18 cellular contexts compared by ENCODE assay signal in genomic region chr2:3204031-3204430, GRCh38.
DNase-seq lines count a peak whose midpoint lies in the region; ATAC-seq and TF ChIP-seq lines count a peak whose summit lies in the region.
"Had no signal": no experiment of that assay in that cellular context is flagged by ENCODE, and none has a peak within 500 bp of the region (broad histone marks: within the 10 kb centered on the region; RNA-seq: fewer than 3 reads in every experiment).

No MANE protein-coding gene starts in this region.

- BruUV-seq in PC-3 (replicated peaks; lab: Mats Ljungman, UMichigan) = no TSS peak

- H3K4me2 ChIP-seq in osteoblast (ENCODE audit: insufficient read depth, low read length) (no peak overlapping the region), PC-3 (ENCODE audit: low read length) (no peak overlapping the region)
- H3K4me2 ChIP-seq: SK-N-SH had no signal

- intact Hi-C loops in PC-3 (cut with micrococcal nuclease) = no loop called here

- H3K4me1 Mint-ChIP-seq in WTC11 = peaks cover 18% of the 10 kb centered on the region

- no peak for ATAC-seq in WTC11
- ATAC-seq in PC-3 = no peak
- ATAC-seq: Right ventricle myocardium inferior had no signal

- H3K36me3 ChIP-seq in H7 (replicated peaks; ENCODE audit: control insufficient read depth, insufficient read depth, low read length) (no peaks in the 10 kb centered on the region), osteoblast (ENCODE audit: insufficient read depth, low read length) (no peaks in the 10 kb centered on the region), PC-3 (ENCODE audit: low read depth, low read length) (no peaks in the 10 kb centered on the region)
- H3K36me3 ChIP-seq: MG63, Peyer's patch had no signal

- H3K4me3 Mint-ChIP-seq in WTC11 = no peak overlapping the region
- H3K4me3 Mint-ChIP-seq: HFFc6 had no signal

- no peaks in the 10 kb centered on the region for H3F3A ChIP-seq in PC-3 (ENCODE audit: low read length, unreplicated experiment)

- in situ Hi-C loops in KBM-7 (cut with MboI; ENCODE audit: low pct_unique_long_range_greater_than_20kb, low sequenced_read_pairs) = no loop called here

- POLR2A ChIA-PET in WTC11 (lab: Charles Lee) (no interaction called here), PC-3 (lab: Charles Lee; ENCODE audit: unreplicated experiment) (no interaction called here)

- H3K9ac ChIP-seq in PC-3 (ENCODE audit: low read length) = no peak overlapping the region
- H3K9ac ChIP-seq: SK-N-SH had no signal

- TF ChIP-seq CTCF in WTC11 (IDR thresholded peaks at IDR 0.05) = no peak
- no peak for TF ChIP-seq CTCF in osteoblast (IDR thresholded peaks at IDR 0.05; ENCODE audit: extremely low read depth, low read depth, low read length)
- TF ChIP-seq CTCF in PC-3 (conservative IDR thresholded peaks at IDR 0.05; ENCODE audit: low read depth, low read length) = no peak

- H3K27me3 ChIP-seq in H7 (ENCODE audit: control insufficient read depth, insufficient read depth, low read length) (no peaks in the 10 kb centered on the region), osteoblast (ENCODE audit: insufficient read depth, low read length) (no peaks in the 10 kb centered on the region), PC-3 (ENCODE audit: low read length) (no peaks in the 10 kb centered on the region)
- H3K27me3 ChIP-seq: MG63, Peyer's patch had no signal

- H3K79me2 ChIP-seq in osteoblast (ENCODE audit: insufficient read depth, low read length) (no peaks in the 10 kb centered on the region), PC-3 (ENCODE audit: low read length) (no peaks in the 10 kb centered on the region)

- H3K27ac ChIP-seq in osteoblast (ENCODE audit: low read depth, low read length) (no peak overlapping the region), PC-3 (ENCODE audit: low read length) (no peak overlapping the region)
- H3K27ac ChIP-seq: C4-2B, Peyer's patch had no signal

- H2AFZ ChIP-seq in osteoblast (ENCODE audit: low read length) (no peak overlapping the region), PC-3 (ENCODE audit: low read length) (no peak overlapping the region)

- peaks cover 16% of the 10 kb centered on the region for H3K36me3 Mint-ChIP-seq in WTC11

- H3K27ac Mint-ChIP-seq in WTC11 = peak overlapping the region; percentile 20; the same call in 1 of the 2 replicates
- H3K27ac Mint-ChIP-seq: HFFc6 had no signal

- H3K9me3 ChIP-seq in osteoblast (ENCODE audit: low read depth, low read length) = no peaks in the 10 kb centered on the region
- H3K9me3 ChIP-seq in PC-3 (ENCODE audit: low read length) = no peaks in the 10 kb centered on the region
- H3K9me3 ChIP-seq: MG63, Peyer's patch, SK-N-SH had no signal

- H3K4me3 ChIP-seq in H7 (ENCODE audit: insufficient read depth, low read depth, low read length) = no peak overlapping the region
- H3K4me3 ChIP-seq in osteoblast (ENCODE audit: insufficient read depth, low read length) = no peak overlapping the region
- H3K4me3 ChIP-seq in PC-3 (ENCODE audit: low read length) = no peak overlapping the region
- H3K4me3 ChIP-seq: MG63, Peyer's patch had no signal

- CTCF ChIA-PET in WTC11 (lab: Charles Lee) (interaction anchor here (0.6 to 0.8 kb wide), 2 partner anchors 59 to 220 kb away, joined by 3 read pairs; no protein-coding TSS in a partner anchor), PC-3 (lab: Charles Lee) (no interaction called here)

- DNase-seq in NCI-H2196 (lab: John Stamatoyannopoulos, UW; ENCODE audit: unreplicated experiment) = peak; percentile 9
- DNase-seq in NCI-H2196 treated with DMSO at 0.1 percent for 48 hours (lab: John Stamatoyannopoulos, UW; ENCODE audit: unreplicated experiment) = no peak
- peak; percentile 29 for DNase-seq in H7
- DNase-seq in WTC11 (ENCODE audit: low spot score) = no peak
- DNase-seq in osteoblast (ENCODE audit: insufficient read length, low spot score, missing footprints) = peak; percentile 84
- no peak for DNase-seq in KBM-7
- no peak for DNase-seq in PC-3
- DNase-seq: EL, HFFc6, MG63, NCI-H1092, NCI-H146, NCI-H2171, NCI-H82, Peyer's patch, SK-N-SH had no signal

- H3K9me3 Mint-ChIP-seq in WTC11 = peaks cover 11% of the 10 kb centered on the region
- H3K9me3 Mint-ChIP-seq: HFFc6 had no signal

- H3K9me2 ChIP-seq in PC-3 (replicated peaks; ENCODE audit: low read length) = no peaks in the 10 kb centered on the region
- H3K9me2 ChIP-seq: SK-N-SH had no signal

- H4K20me1 ChIP-seq in osteoblast (ENCODE audit: insufficient read depth, low read length) (no peaks in the 10 kb centered on the region), PC-3 (ENCODE audit: low read length) (no peaks in the 10 kb centered on the region)

- H3K4me1 ChIP-seq in osteoblast (ENCODE audit: insufficient read depth, low read length) = no peaks in the 10 kb centered on the region
- no peaks in the 10 kb centered on the region for H3K4me1 ChIP-seq in PC-3 (ENCODE audit: insufficient read depth, low read length)
- H3K4me1 ChIP-seq: Peyer's patch had no signal

- no peaks in the 10 kb centered on the region for H3K27me3 Mint-ChIP-seq in WTC11 (ENCODE audit: low read depth)

TF ChIP-seq in WTC11, 78 proteins besides CTCF, POLR2A, EP300 and RAD21 (continues in another document):
- no peak for TF ChIP-seq EMX1 (CRISPR knock-in tag; IDR thresholded peaks at IDR 0.05)
- no peak for TF ChIP-seq TEAD1 (CRISPR knock-in tag; IDR thresholded peaks at IDR 0.05)
- no peak for TF ChIP-seq ZNF281 (CRISPR knock-in tag; IDR thresholded peaks at IDR 0.05)
- no peak for TF ChIP-seq HMGA2 (CRISPR knock-in tag; IDR thresholded peaks at IDR 0.05)
- no peak for TF ChIP-seq SP1 (CRISPR knock-in tag; conservative IDR thresholded peaks at IDR 0.05)
- no peak for TF ChIP-seq E2F5 (CRISPR knock-in tag; IDR thresholded peaks at IDR 0.05)
- TF ChIP-seq ZNF416 (CRISPR knock-in tag; IDR thresholded peaks at IDR 0.05) = no peak
- no peak for TF ChIP-seq FOXP1 (CRISPR knock-in tag; IDR thresholded peaks at IDR 0.05; ENCODE audit: borderline replicate concordance)
- TF ChIP-seq E2F4 (CRISPR knock-in tag; IDR thresholded peaks at IDR 0.05; ENCODE audit: borderline replicate concordance, low read depth) = no peak
- no peak for TF ChIP-seq ERG (CRISPR knock-in tag; IDR thresholded peaks at IDR 0.05)
- TF ChIP-seq NFATC4 (CRISPR knock-in tag; IDR thresholded peaks at IDR 0.05) = no peak
- no peak for TF ChIP-seq MXD4 (CRISPR knock-in tag; IDR thresholded peaks at IDR 0.05; ENCODE audit: borderline replicate concordance)
- no peak for TF ChIP-seq ZNF121 (CRISPR knock-in tag; IDR thresholded peaks at IDR 0.05)

Comparison
In these comparisons a context has a peak if more than half of its experiments do, and no peak if none do; other contexts are left out.
1. DNase-seq: peak in NCI-H2196 (single experiment), H7 (single experiment) and osteoblast (single experiment); none in NCI-H2196 treated with DMSO at 0.1 percent for 48 hours (single experiment), WTC11 (single experiment), KBM-7 (single experiment) and PC-3 (single experiment).